In genomic region chr5:177389368-177390169, GRCh38 we compare ENCODE assay signal across 8 cellular contexts.
DNase-seq lines count a peak whose midpoint lies in the region; ATAC-seq, FAIRE-seq and TF ChIP-seq lines count a peak whose summit lies in the region.

No MANE protein-coding gene starts in this region.

- TF ChIP-seq CTCF in GM13976 (IDR thresholded peaks at IDR 0.05; ENCODE audit: borderline replicate concordance, control extremely low read depth, extremely low read depth, insufficient read depth, missing control alignments), result no peak
- no peak for TF ChIP-seq CTCF in VCaP (conservative IDR thresholded peaks at IDR 0.05)
- TF ChIP-seq CTCF in retinal pigment epithelial cell (conservative IDR thresholded peaks at IDR 0.05; ENCODE audit: low read depth, low read length), result no peak
- no peak for TF ChIP-seq CTCF in D721Med (IDR thresholded peaks at IDR 0.05; ENCODE audit: insufficient read depth, missing control alignments)

- peak; percentile 71 for DNase-seq in GM13976 (ENCODE audit: low spot score)
- peak; percentile 89 for DNase-seq in epidermal melanocyte (ENCODE audit: insufficient read length, low spot score)
- DNase-seq in retinal pigment epithelial cell (ENCODE audit: low read depth), result peak; percentile 73
- no peak for DNase-seq in iPS-NIHi7 (ENCODE audit: extremely low spot score)
- DNase-seq in D721Med (ENCODE audit: insufficient read length, low spot score), result no peak

- H3K4me3 ChIP-seq in retinal pigment epithelial cell (ENCODE audit: low read length), result no peak overlapping the region

- ATAC-seq in HG03196 (IDR thresholded peaks at IDR 0.05; ENCODE audit: unreplicated experiment) (peak; percentile 28), GM19397 (IDR thresholded peaks at IDR 0.05; ENCODE audit: unreplicated experiment) (no peak)

- peak overlapping the region; percentile 52 for H3K27ac ChIP-seq in VCaP

- in situ Hi-C loops in GM13976 (cut with MboI; ENCODE audit: low sequenced_read_pairs, unreplicated experiment), result no loop called here

- FAIRE-seq in D721Med (lab: Jason Lieb, UNC), result no peak

Comparison
In these comparisons a context has a peak if more than half of its experiments do, and no peak if none do; other contexts are left out.
1. DNase-seq: peak in GM13976 (single experiment), epidermal melanocyte (single experiment) and retinal pigment epithelial cell (single experiment); none in iPS-NIHi7 (single experiment) and D721Med (single experiment).